In the genomic region with DNA sequence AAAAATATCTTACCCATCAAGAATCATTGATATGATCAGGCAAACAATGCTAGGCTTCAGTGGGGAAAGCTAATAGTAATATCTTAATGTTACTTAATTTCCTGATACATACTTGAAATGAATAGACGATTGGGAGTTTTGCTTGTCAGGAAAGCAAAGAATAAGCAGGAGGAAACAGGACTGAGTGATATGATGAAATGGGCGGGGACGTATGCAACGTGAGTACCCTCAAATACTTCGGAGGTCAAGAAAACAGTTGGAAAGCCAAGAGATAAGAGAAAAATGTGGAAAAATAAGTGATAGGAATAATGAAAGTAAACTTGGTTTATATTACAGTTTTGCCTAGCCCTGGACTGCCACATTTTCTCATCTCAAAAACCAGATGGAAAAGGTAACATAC, we compare ENCODE assay signal across 23 cellular contexts.
"Had no signal": no experiment of that assay in that cellular context is flagged by ENCODE, and none has a peak within 500 bp of the region (broad histone marks: within the 10 kb centered on the region; RNA-seq: fewer than 3 reads in every experiment).

No MANE protein-coding gene starts in this region.

- DNase-seq: effector memory CD8-positive, alpha-beta T cell; esophagus squamous epithelium; heart right ventricle; hypothalamus; kidney glomerular epithelial cell; left lung; lower lobe of right lung; mesenchymal stem cell; midbrain; nucleus accumbens; pancreas; retina; spleen; stimulated activated CD4-positive, alpha-beta T cell treated with anti-CD3 and anti-CD28 coated beads, Interleukin-15, amount 100 ng/mL, for 24 hours; stimulated activated CD4-positive, alpha-beta T cell treated with anti-CD3 and anti-CD28 coated beads, Interleukin-1b, Interleukin-23, amount 100 ng/mL, for 48 hours; stimulated activated CD4-positive, alpha-beta T cell treated with anti-CD3 and anti-CD28 coated beads, Interleukin-4, amount 100 ng/mL, for 24 hours; stimulated activated naive B cell treated with anti-CD40 and anti-IgM and Interleukin-4, amounts not matched to agents 10 μg/mL and 1 μg/mL and 100 μg/mL, for 72 hours; stimulated activated naive CD8-positive, alpha-beta T cell treated with anti-CD3 and anti-CD28 coated beads, Interleukin-15, amount 100 ng/mL, for 72 hours; testis; transverse colon had no signal

- H3K36me3 ChIP-seq: left lung, lower lobe of right lung, neural progenitor cell, pancreas, transverse colon had no signal

- H3K9me3 ChIP-seq: esophagus squamous epithelium, heart right ventricle, left lung, lower lobe of right lung, pancreas, spleen, testis, transverse colon had no signal

- H3K27ac ChIP-seq: esophagus squamous epithelium, heart right ventricle, left lung, lower lobe of right lung, neural progenitor cell, pancreas, spleen, testis, transverse colon had no signal

- H3K4me1 ChIP-seq: esophagus squamous epithelium, heart right ventricle, left lung, lower lobe of right lung, neural progenitor cell, spleen, testis, transverse colon had no signal

- H3K4me3 ChIP-seq: esophagus squamous epithelium, heart right ventricle, left lung, lower lobe of right lung, neural progenitor cell, pancreas, spleen, testis, transverse colon had no signal

- H3K27me3 ChIP-seq: esophagus squamous epithelium, heart right ventricle, left lung, neural progenitor cell, pancreas, spleen, testis, transverse colon had no signal

- ATAC-seq: effector memory CD8-positive, alpha-beta T cell; heart right ventricle; left lung; lower lobe of right lung; natural killer cell treated with Interleukin-12 subunit alpha and Interleukin-12 subunit beta and Interleukin-15 and Interleukin-18, amount 100 ng/mL, for 72 hours; sciatic nerve; stimulated activated naive B cell treated with anti-CD40 and anti-IgM and Interleukin-4, amounts not matched to agents 10 μg/mL and 1 μg/mL and 100 μg/mL, for 72 hours; stimulated activated naive CD8-positive, alpha-beta T cell treated with anti-CD3 and anti-CD28 coated beads, Interleukin-15, amount 100 ng/mL, for 72 hours had no signal
